In genomic region chr2:57465067-57465466, GRCh38 we compare ENCODE assay signal across 20 cellular contexts.
"Had no signal": no experiment of that assay in that cellular context is flagged by ENCODE, and none has a peak within 500 bp of the region (broad histone marks: within the 10 kb centered on the region; RNA-seq: fewer than 3 reads in every experiment).

No MANE protein-coding gene starts in this region.

- H3K27me3 ChIP-seq: dorsolateral prefrontal cortex, hepatocyte, pancreas, testis, tibial nerve, upper lobe of right lung had no signal

- ATAC-seq: left cardiac atrium; lower lobe of right lung; natural killer cell treated with Interleukin-12 subunit alpha and Interleukin-12 subunit beta and Interleukin-15 and Interleukin-18, amount 100 ng/mL, for 72 hours; pancreas; right cardiac atrium; upper lobe of right lung had no signal

- H3K27ac ChIP-seq: dorsolateral prefrontal cortex, hepatocyte, left ventricle myocardium inferior, lower lobe of right lung, pancreas, testis, tibial nerve, upper lobe of right lung had no signal

- H3K4me1 ChIP-seq: left ventricle myocardium inferior, lower lobe of right lung, pancreas, testis, tibial nerve, upper lobe of right lung had no signal

- H3K4me2 ChIP-seq: hepatocyte, smooth muscle cell had no signal

- H3K36me3 ChIP-seq: left ventricle myocardium inferior, lower lobe of right lung, pancreas, tibial nerve, upper lobe of right lung had no signal

- DNase-seq: cortex of kidney; dorsolateral prefrontal cortex; effector CD8-positive, alpha-beta T cell; foreskin melanocyte; head of caudate nucleus; kidney; left cardiac atrium; left ventricle myocardium inferior; lower lobe of right lung; midbrain; occipital lobe; pancreas; stimulated activated CD4-positive, alpha-beta T cell treated with anti-CD3 and anti-CD28 coated beads, Interleukin-2, amount 100 ng/mL, for 48 hours; testis; upper lobe of right lung had no signal

- H3K79me2 ChIP-seq: hepatocyte had no signal

- H3K9me3 ChIP-seq: left ventricle myocardium inferior, lower lobe of right lung, pancreas, testis, upper lobe of right lung had no signal

- H2AFZ ChIP-seq: hepatocyte had no signal

- H3K4me3 ChIP-seq: dorsolateral prefrontal cortex, hepatocyte, left ventricle myocardium inferior, lower lobe of right lung, pancreas, smooth muscle cell, testis, tibial nerve, upper lobe of right lung had no signal
